ENCODE assay signal across 17 cellular contexts in genomic region chr1:72006092-72006491, GRCh38.
DNase-seq lines count a peak whose midpoint lies in the region; ATAC-seq and TF ChIP-seq lines count a peak whose summit lies in the region.
"Had no signal": no experiment of that assay in that cellular context is flagged by ENCODE, and none has a peak within 500 bp of the region (broad histone marks: within the 10 kb centered on the region; RNA-seq: fewer than 3 reads in every experiment).

No MANE protein-coding gene starts in this region.

- H3K27ac Mint-ChIP-seq in WTC11, result 0 out of 2 replicates have a peak overlapping the region, but pooled peaks have one; percentile 50
- H3K27ac Mint-ChIP-seq: B cell had no signal

- intact Hi-C loops in cardiac septum (cut with DNase I) (no loop called here), right cardiac atrium (cut with DNase I) (no loop called here)

- no peaks in the 10 kb centered on the region for H3K36me3 ChIP-seq in ES-I3 (ENCODE audit: insufficient read depth, low read length)

- H3K36me3 Mint-ChIP-seq in WTC11, result no peaks in the 10 kb centered on the region

- CTCF ChIA-PET in WTC11 (lab: Charles Lee), result no interaction called here

- H3K27ac ChIP-seq in right cardiac atrium (ENCODE audit: low read length), result no peak overlapping the region

- H3K4me3 Mint-ChIP-seq in WTC11, result no peak overlapping the region
- H3K4me3 Mint-ChIP-seq: B cell had no signal

- H3K4me1 ChIP-seq in ES-I3 (ENCODE audit: insufficient read depth, low read length) (peaks cover 21% of the 10 kb centered on the region; the same call in 1 of the 2 replicates), right cardiac atrium (ENCODE audit: control insufficient read depth, insufficient read depth, low read length) (no peaks in the 10 kb centered on the region)

- TF ChIP-seq CTCF in WTC11 (IDR thresholded peaks at IDR 0.05), result no peak

- POLR2A ChIA-PET in WTC11 (lab: Charles Lee), result no interaction called here

- H3K27me3 ChIP-seq in right cardiac atrium (ENCODE audit: control insufficient read depth, insufficient read depth), result no peaks in the 10 kb centered on the region

- H3K9me3 ChIP-seq in ES-I3 (ENCODE audit: control insufficient read depth, insufficient read depth, low read length) (no peaks in the 10 kb centered on the region), right cardiac atrium (ENCODE audit: control insufficient read depth, low read length) (no peaks in the 10 kb centered on the region)
- H3K9me3 ChIP-seq: SK-N-SH had no signal

- no peak overlapping the region for H3K4me3 ChIP-seq in right cardiac atrium (ENCODE audit: low read length)
- H3K4me3 ChIP-seq: K562 had no signal

- H3K4me1 Mint-ChIP-seq in WTC11, result peaks cover 50% of the 10 kb centered on the region
- H3K4me1 Mint-ChIP-seq: B cell had no signal

- ATAC-seq in WTC11 (no peak), right cardiac atrium (no peak)
- ATAC-seq: K562 had no signal

- H3K9ac ChIP-seq in ES-I3 (ENCODE audit: low read depth, low read length), result peak overlapping the region; percentile 8; the same call in 1 of the 2 replicates
- H3K9ac ChIP-seq: SK-N-SH had no signal

- H3K9me3 Mint-ChIP-seq in WTC11, result no peaks in the 10 kb centered on the region

- H3K27me3 Mint-ChIP-seq in WTC11 (ENCODE audit: low read depth), result no peaks in the 10 kb centered on the region
- H3K27me3 Mint-ChIP-seq: B cell had no signal

- DNase-seq in WTC11 (ENCODE audit: low spot score), result no peak
- peak; percentile 6 for DNase-seq in glomerular visceral epithelial cell (ENCODE audit: extremely low spot score)
- DNase-seq in cardiac septum (ENCODE audit: low spot score), result no peak
- no peak for DNase-seq in DMS79 (lab: John Stamatoyannopoulos, UW)
- DNase-seq in dermis blood vessel endothelial cell, result no peak
- no peak for DNase-seq in right cardiac atrium
- DNase-seq: DND-41, NCI-H1105 treated with DMSO at 0.1 percent for 48 hours, NCI-H1694 treated with DMSO at 0.1 percent for 48 hours, NCI-H2227 treated with DMSO at 0.1 percent for 48 hours, NCI-H510A treated with DMSO at 0.1 percent for 48 hours, NCI-H82, SHP77, SK-N-SH had no signal

- WGBS in right cardiac atrium, result 35% methylated on average over 1 of the region's 1 CpG

TF ChIP-seq in WTC11, 78 proteins besides CTCF, POLR2A, EP300 and RAD21:
- TF ChIP-seq SP1 (CRISPR knock-in tag; conservative IDR thresholded peaks at IDR 0.05) (no peak), FOXJ3 (CRISPR knock-in tag; IDR thresholded peaks at IDR 0.05; ENCODE audit: borderline replicate concordance) (no peak), ERG (CRISPR knock-in tag; IDR thresholded peaks at IDR 0.05) (no peak), ZNF219 (CRISPR knock-in tag; IDR thresholded peaks at IDR 0.05; ENCODE audit: borderline replicate concordance) (no peak), NR1H2 (CRISPR knock-in tag; IDR thresholded peaks at IDR 0.05) (no peak), ZNF232 (CRISPR knock-in tag; IDR thresholded peaks at IDR 0.05) (no peak), ATF2 (CRISPR knock-in tag; IDR thresholded peaks at IDR 0.05; ENCODE audit: borderline replicate concordance, low read depth) (no peak), ETV6 (CRISPR knock-in tag; IDR thresholded peaks at IDR 0.05) (no peak), RELA (CRISPR knock-in tag; IDR thresholded peaks at IDR 0.05; ENCODE audit: borderline replicate concordance) (no peak), TP53 (CRISPR knock-in tag; IDR thresholded peaks at IDR 0.05) (no peak), ATF6 (CRISPR knock-in tag; IDR thresholded peaks at IDR 0.05) (no peak), ELF4 (CRISPR knock-in tag; IDR thresholded peaks at IDR 0.05; ENCODE audit: low read depth) (no peak), IRF1 (CRISPR knock-in tag; IDR thresholded peaks at IDR 0.05) (no peak), AR (CRISPR knock-in tag; IDR thresholded peaks at IDR 0.05) (no peak), ZNF317 (CRISPR knock-in tag; IDR thresholded peaks at IDR 0.05; ENCODE audit: borderline replicate concordance, low read depth) (no peak), CREM (CRISPR knock-in tag; IDR thresholded peaks at IDR 0.05) (no peak)
